In genomic region chr7:152341039-152341913, GRCh38 we compare ENCODE assay signal across 8 cellular contexts.
DNase-seq lines count a peak whose midpoint lies in the region; ATAC-seq, FAIRE-seq and TF ChIP-seq lines count a peak whose summit lies in the region.

No MANE protein-coding gene starts in this region.

- H3K36me3 Mint-ChIP-seq in activated CD8-positive, alpha-beta T cell treated with anti-CD3 and anti-CD28 coated beads for 36 hours (ENCODE audit: low read depth): peaks cover 9% of the 10 kb centered on the region
- H3K36me3 Mint-ChIP-seq in activated CD8-positive, alpha-beta T cell treated with anti-CD3 and anti-CD28 coated beads, Interleukin-2, amount 10 ng/mL, durations not matched to agents 7 days and 5 days (ENCODE audit: low read depth): peaks cover 7% of the 10 kb centered on the region

- CTCF ChIA-PET in activated CD8-positive, alpha-beta T cell treated with anti-CD3 and anti-CD28 coated beads for 36 hours (lab: Charles Lee): interaction anchor here (1.0 to 2.6 kb wide), 3 partner anchors 14 to 142 kb away, joined by 3 to 8 read pairs (median 5); no protein-coding TSS in a partner anchor
- CTCF ChIA-PET in activated CD8-positive, alpha-beta T cell treated with anti-CD3 and anti-CD28 coated beads, Interleukin-2, amount 10 ng/mL, durations not matched to agents 7 days and 5 days (lab: Charles Lee): interaction anchor here (0.6 to 1.2 kb wide), 5 partner anchors 11 to 366 kb away, joined by 3 to 4 read pairs (median 3); no protein-coding TSS in a partner anchor
- CTCF ChIA-PET in HepG2 (lab: Yijun Ruan, JAX; ENCODE audit: low intra/inter-chr PET ratio, low total read pairs): interaction anchor here (0.9 to 1.1 kb wide), 2 partner anchors 53 to 366 kb away, joined by 3 to 7 read pairs; no protein-coding TSS in a partner anchor

- WGBS in HepG2 (ENCODE audit: low lambda C conversion rate): 83% methylated on average over 2 of the region's 2 CpGs
- WGBS in suprapubic skin: 70% methylated on average over 2 of the region's 2 CpGs

- H3K4me3 ChIP-seq in HepG2 (replicated peaks in 1 of 3; ENCODE audit: insufficient read depth in 1 of 3, low read depth in 2 of 3, low read length in 3 of 3) (no peak overlapping the region), suprapubic skin (no peak overlapping the region)

- TF ChIP-seq POLR2A in HepG2 (IDR thresholded peaks at IDR 0.05; ENCODE audit: insufficient read depth in 1 of 2, low read depth in 2 of 2, low read length in 2 of 2) (no peak), suprapubic skin (IDR thresholded peaks at IDR 0.05) (no peak)

- peaks cover 35% of the 10 kb centered on the region for H3K4me1 Mint-ChIP-seq in activated CD8-positive, alpha-beta T cell treated with anti-CD3 and anti-CD28 coated beads for 36 hours (ENCODE audit: low read depth)
- peaks cover 17% of the 10 kb centered on the region for H3K4me1 Mint-ChIP-seq in activated CD8-positive, alpha-beta T cell treated with anti-CD3 and anti-CD28 coated beads, Interleukin-2, amount 10 ng/mL, durations not matched to agents 7 days and 5 days (ENCODE audit: low read depth)

- no peak overlapping the region for H2AFZ ChIP-seq in HepG2 (ENCODE audit: low read length)

- H3K9me3 ChIP-seq in HepG2 (ENCODE audit: low read length): no peaks in the 10 kb centered on the region
- H3K9me3 ChIP-seq in suprapubic skin: no peaks in the 10 kb centered on the region

- no peak for ATAC-seq in activated CD8-positive, alpha-beta T cell treated with anti-CD3 and anti-CD28 coated beads for 36 hours
- ATAC-seq in activated CD8-positive, alpha-beta T cell treated with anti-CD3 and anti-CD28 coated beads, Interleukin-2, amount 10 ng/mL, durations not matched to agents 7 days and 5 days: no peak
- ATAC-seq in HG02610 (IDR thresholded peaks at IDR 0.05; ENCODE audit: unreplicated experiment) (peak; percentile 73), HepG2 (peak; percentile 97), GM19328 (IDR thresholded peaks at IDR 0.05; ENCODE audit: unreplicated experiment) (no peak)

- H3K27me3 Mint-ChIP-seq in activated CD8-positive, alpha-beta T cell treated with anti-CD3 and anti-CD28 coated beads for 36 hours: no peaks in the 10 kb centered on the region
- no peaks in the 10 kb centered on the region for H3K27me3 Mint-ChIP-seq in activated CD8-positive, alpha-beta T cell treated with anti-CD3 and anti-CD28 coated beads, Interleukin-2, amount 10 ng/mL, durations not matched to agents 7 days and 5 days (ENCODE audit: low read depth)

- no peak overlapping the region for H3K27ac Mint-ChIP-seq in activated CD8-positive, alpha-beta T cell treated with anti-CD3 and anti-CD28 coated beads for 36 hours
- H3K27ac Mint-ChIP-seq in activated CD8-positive, alpha-beta T cell treated with anti-CD3 and anti-CD28 coated beads, Interleukin-2, amount 10 ng/mL, durations not matched to agents 7 days and 5 days: no peak overlapping the region

- H3K9me3 Mint-ChIP-seq in activated CD8-positive, alpha-beta T cell treated with anti-CD3 and anti-CD28 coated beads for 36 hours: no peaks in the 10 kb centered on the region
- no peaks in the 10 kb centered on the region for H3K9me3 Mint-ChIP-seq in activated CD8-positive, alpha-beta T cell treated with anti-CD3 and anti-CD28 coated beads, Interleukin-2, amount 10 ng/mL, durations not matched to agents 7 days and 5 days (ENCODE audit: insufficient read depth)

- no peak overlapping the region for H3K4me3 Mint-ChIP-seq in activated CD8-positive, alpha-beta T cell treated with anti-CD3 and anti-CD28 coated beads for 36 hours
- no peak overlapping the region for H3K4me3 Mint-ChIP-seq in activated CD8-positive, alpha-beta T cell treated with anti-CD3 and anti-CD28 coated beads, Interleukin-2, amount 10 ng/mL, durations not matched to agents 7 days and 5 days

- TF ChIP-seq EP300 in HepG2 (IDR thresholded peaks at IDR 0.05; ENCODE audit: low read depth in 2 of 2, low read length in 2 of 2) (no peak), HepG2 (CRISPR knock-in tag; IDR thresholded peaks at IDR 0.05; ENCODE audit: borderline replicate concordance) (no peak), suprapubic skin (IDR thresholded peaks at IDR 0.05) (no peak)

- POLR2A ChIA-PET in activated CD8-positive, alpha-beta T cell treated with anti-CD3 and anti-CD28 coated beads for 36 hours (lab: Charles Lee): interaction anchor here (0.6 kb wide), 1 partner anchor 248 kb away, joined by 3 read pairs; no protein-coding TSS in a partner anchor
- POLR2A ChIA-PET in activated CD8-positive, alpha-beta T cell treated with anti-CD3 and anti-CD28 coated beads, Interleukin-2, amount 10 ng/mL, durations not matched to agents 7 days and 5 days (lab: Charles Lee): no interaction called here
- POLR2A ChIA-PET in HepG2 (lab: Yijun Ruan, JAX): interaction anchor here (1.0 kb wide), 1 partner anchor 8 kb away, joined by 3 read pairs; no protein-coding TSS in a partner anchor

- no peaks in the 10 kb centered on the region for H3K36me3 ChIP-seq in HepG2 (replicated peaks in 1 of 2; ENCODE audit: control insufficient read depth in 1 of 2, insufficient read depth in 2 of 2, low read length in 2 of 2)
- H3K36me3 ChIP-seq in suprapubic skin: no peaks in the 10 kb centered on the region

- peaks cover 12% of the 10 kb centered on the region for H4K20me1 ChIP-seq in HepG2 (ENCODE audit: insufficient read depth, low read length)

- in situ Hi-C loops in HepG2 (cut with HindIII; ENCODE audit: extremely low pct_ligation_motif_present, low pct_unique_long_range_greater_than_20kb): loop anchor here (10.0 kb wide), 1 partner anchor 364 kb away; no protein-coding TSS in a partner anchor

- TF ChIP-seq RAD21 in HepG2 (CRISPR knock-in tag; IDR thresholded peaks at IDR 0.05): peak; percentile 28; the same call in 1 of the 2 replicates

- H3K9ac ChIP-seq in HepG2 (ENCODE audit: insufficient read depth, low read depth, low read length): no peak overlapping the region

- H3K27ac ChIP-seq in HepG2 (ENCODE audit: extremely low read length, insufficient read depth, low read length) (peak overlapping the region; percentile 19), suprapubic skin (no peak overlapping the region)

- no TSS peak for BruUV-seq in HepG2 (replicated peaks; lab: Mats Ljungman, UMichigan)

- DNase-seq in activated CD8-positive, alpha-beta T cell treated with anti-CD3 and anti-CD28 coated beads for 36 hours: no peak
- DNase-seq in activated CD8-positive, alpha-beta T cell treated with anti-CD3 and anti-CD28 coated beads, Interleukin-2, amount 10 ng/mL, durations not matched to agents 7 days and 5 days: no peak
- DNase-seq in NCI-H2081 treated with DMSO at 0.1 percent for 48 hours (lab: John Stamatoyannopoulos, UW) (peak; percentile 26), cerebellar cortex (ENCODE audit: low spot score) (peak; percentile 53), HepG2 (ENCODE audit: low spot score) (peak; percentile 60), suprapubic skin (ENCODE audit: low spot score in 2 of 2) (no peak)

- peak; percentile 78 for FAIRE-seq in HepG2 (lab: Jason Lieb, UNC)

- H3K4me2 ChIP-seq in HepG2 (ENCODE audit: low read depth, low read length): no peak overlapping the region

- intact Hi-C loops in activated CD8-positive, alpha-beta T cell treated with anti-CD3 and anti-CD28 coated beads for 36 hours (cut with micrococcal nuclease): no loop called here
- intact Hi-C loops in HepG2 (cut with micrococcal nuclease; ENCODE audit: unreplicated experiment): loop anchor here (10.0 kb wide), 1 partner anchor 124 kb away; no protein-coding TSS in a partner anchor

- H3K79me2 ChIP-seq in HepG2 (ENCODE audit: insufficient read depth, low read length): peaks cover 23% of the 10 kb centered on the region

- TF ChIP-seq CTCF in activated CD8-positive, alpha-beta T cell treated with anti-CD3 and anti-CD28 coated beads for 36 hours (IDR thresholded peaks at IDR 0.05): peak; percentile 37
- TF ChIP-seq CTCF in HepG2 (CRISPR knock-in tag; IDR thresholded peaks at IDR 0.05) (peak; percentile 62), suprapubic skin (IDR thresholded peaks at IDR 0.05) (peak in 1 of 2 donors; percentile 34)

- no peaks in the 10 kb centered on the region for H3K27me3 ChIP-seq in HepG2 (ENCODE audit: control insufficient read depth in 1 of 2, insufficient read depth in 2 of 2, low read length in 2 of 2)
- no peaks in the 10 kb centered on the region for H3K27me3 ChIP-seq in suprapubic skin

- H3K4me1 ChIP-seq in HepG2 (ENCODE audit: insufficient read depth, low read length) (peaks cover 11% of the 10 kb centered on the region), suprapubic skin (peaks cover 34% of the 10 kb centered on the region)

TF ChIP-seq in HepG2, 621 proteins besides CTCF, POLR2A, EP300 and RAD21 (continues in another document):
- TF ChIP-seq ZNF143 (CRISPR knock-in tag; IDR thresholded peaks at IDR 0.05): peak; percentile 64
- TF ChIP-seq USF2 (IDR thresholded peaks at IDR 0.05; ENCODE audit: low read depth, low read length): no peak
- TF ChIP-seq USF2 (CRISPR knock-in tag; IDR thresholded peaks at IDR 0.05; ENCODE audit: borderline replicate concordance): peak; percentile 57; the same call in 1 of the 2 replicates
- TF ChIP-seq PHB2 (IDR thresholded peaks at IDR 0.05; ENCODE audit: partially characterized antibody): no peak
- TF ChIP-seq CHD4 (IDR thresholded peaks at IDR 0.05; ENCODE audit: borderline replicate concordance, low read length): no peak

Comparison
In these comparisons a context has a peak if more than half of its experiments do, and no peak if none do; other contexts are left out.
1. ATAC-seq: peak in HG02610 (single experiment) and HepG2 (single experiment); none in activated CD8-positive, alpha-beta T cell treated with anti-CD3 and anti-CD28 coated beads for 36 hours (single experiment), activated CD8-positive, alpha-beta T cell treated with anti-CD3 and anti-CD28 coated beads, Interleukin-2, amount 10 ng/mL, durations not matched to agents 7 days and 5 days (single experiment) and GM19328 (single experiment).
2. DNase-seq: peak in NCI-H2081 treated with DMSO at 0.1 percent for 48 hours (single experiment), cerebellar cortex (single experiment) and HepG2 (single experiment); none in activated CD8-positive, alpha-beta T cell treated with anti-CD3 and anti-CD28 coated beads for 36 hours (single experiment), activated CD8-positive, alpha-beta T cell treated with anti-CD3 and anti-CD28 coated beads, Interleukin-2, amount 10 ng/mL, durations not matched to agents 7 days and 5 days (single experiment) and suprapubic skin (0 of 2).